In genomic region chr17:15298176-15298575, GRCh38 we compare ENCODE assay signal across 1 cellular context.
TF ChIP-seq lines count a peak whose summit lies in the region.

No MANE protein-coding gene starts in this region.

TF ChIP-seq in IMR-90, 13 proteins besides CTCF, POLR2A, EP300 and RAD21 (continued from another document):
- TF ChIP-seq, protein P1, sequence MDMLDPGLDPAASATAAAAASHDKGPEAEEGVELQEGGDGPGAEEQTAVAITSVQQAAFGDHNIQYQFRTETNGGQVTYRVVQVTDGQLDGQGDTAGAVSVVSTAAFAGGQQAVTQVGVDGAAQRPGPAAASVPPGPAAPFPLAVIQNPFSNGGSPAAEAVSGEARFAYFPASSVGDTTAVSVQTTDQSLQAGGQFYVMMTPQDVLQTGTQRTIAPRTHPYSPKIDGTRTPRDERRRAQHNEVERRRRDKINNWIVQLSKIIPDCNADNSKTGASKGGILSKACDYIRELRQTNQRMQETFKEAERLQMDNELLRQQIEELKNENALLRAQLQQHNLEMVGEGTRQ (IDR thresholded peaks at IDR 0.05; ENCODE audit: low read depth, low read length), result peak; percentile 32; the same call in 1 of the 2 replicates
